ENCODE assay signal across 7 cellular contexts in the genomic region with DNA sequence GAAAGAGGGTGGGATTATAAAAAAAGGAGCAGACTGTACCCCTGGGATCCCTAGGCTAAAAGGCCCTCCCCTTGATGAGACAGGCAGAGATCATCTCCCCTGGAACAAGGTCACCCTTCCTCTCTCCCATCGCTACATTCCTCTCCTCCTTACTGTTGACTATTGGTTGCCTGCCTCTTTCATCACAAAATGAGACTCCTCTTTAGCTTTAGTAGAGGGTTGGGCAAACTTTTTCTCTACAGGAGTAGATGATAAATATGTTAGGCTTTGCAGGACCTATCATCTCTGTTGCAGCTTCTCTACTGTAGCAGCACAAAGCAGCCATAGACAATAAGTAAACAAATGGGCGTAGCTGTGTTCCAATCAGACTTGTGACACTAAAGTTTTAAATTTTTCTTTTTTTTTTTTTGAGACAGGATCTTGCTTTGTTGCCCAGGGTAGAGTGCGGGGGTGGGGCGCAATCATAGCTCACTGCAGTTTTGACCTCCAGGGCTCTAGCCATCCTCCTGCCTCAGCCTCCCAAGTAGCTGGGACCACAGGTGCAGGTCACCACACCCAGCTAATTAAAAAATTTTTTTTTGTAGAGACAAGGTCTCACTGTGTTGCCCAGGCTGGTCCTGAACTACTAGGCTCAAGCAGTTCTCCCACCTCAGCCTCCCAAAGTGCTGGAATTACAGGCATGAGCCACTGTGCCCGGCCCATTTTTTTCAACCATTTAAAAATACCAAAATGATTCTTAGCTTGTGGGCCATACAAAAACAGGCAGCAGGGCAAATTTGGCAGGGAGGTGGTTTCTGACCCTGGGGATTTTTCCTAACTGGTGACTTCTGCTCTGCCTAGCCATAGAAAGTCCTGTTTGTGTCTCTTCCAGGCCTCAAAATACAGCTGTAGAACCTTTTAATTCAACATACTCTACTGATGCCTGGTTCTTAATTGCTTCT. TPM values are rescaled to one million over a fixed set of nuclear protein-coding genes. Genes with fewer than 3 reads are reported as not detected.
DNase-seq lines count a peak whose midpoint lies in the region; ATAC-seq and TF ChIP-seq lines count a peak whose summit lies in the region.

No MANE protein-coding gene starts in this region.

- H3K4me1 Mint-ChIP-seq in activated T-helper 1 cell treated with anti-CD3 and anti-CD28 coated beads, Interleukin-12 subunit alpha, Interleukin-12 subunit beta, Interleukin-2, Interleukin-4 antibody, amounts not matched to agents 30 ng/mL and 10 ng/mL and 1 ng/mL, durations not matched to agents 14 hours and 24 hours and 36 hours (ENCODE audit: low read depth): peaks cover 87% of the 10 kb centered on the region
- peaks cover 44% of the 10 kb centered on the region for H3K4me1 Mint-ChIP-seq in glutamatergic neuron (ENCODE audit: low read depth, unreplicated experiment)

- H3K36me3 Mint-ChIP-seq in activated T-helper 1 cell treated with anti-CD3 and anti-CD28 coated beads, Interleukin-12 subunit alpha, Interleukin-12 subunit beta, Interleukin-2, Interleukin-4 antibody, amounts not matched to agents 30 ng/mL and 10 ng/mL and 1 ng/mL, durations not matched to agents 14 hours and 24 hours and 36 hours (ENCODE audit: low read depth): peaks cover 8% of the 10 kb centered on the region
- H3K36me3 Mint-ChIP-seq in glutamatergic neuron (ENCODE audit: unreplicated experiment): no peaks in the 10 kb centered on the region

- no peaks in the 10 kb centered on the region for H3K27me3 Mint-ChIP-seq in activated T-helper 1 cell treated with anti-CD3 and anti-CD28 coated beads, Interleukin-12 subunit alpha, Interleukin-12 subunit beta, Interleukin-2, Interleukin-4 antibody, amounts not matched to agents 30 ng/mL and 10 ng/mL and 1 ng/mL, durations not matched to agents 14 hours and 24 hours and 36 hours (ENCODE audit: insufficient read depth)
- H3K27me3 Mint-ChIP-seq in glutamatergic neuron (ENCODE audit: unreplicated experiment): peaks cover 22% of the 10 kb centered on the region

- DNase-seq in HT-29 (ENCODE audit: low spot score) (peak; percentile 35), glutamatergic neuron (no peak), NCI-H774 (lab: John Stamatoyannopoulos, UW) (no peak)
- no peak for DNase-seq in activated T-helper 1 cell treated with anti-CD3 and anti-CD28 coated beads, Interleukin-12 subunit alpha, Interleukin-12 subunit beta, Interleukin-2, Interleukin-4 antibody, amounts not matched to agents 30 ng/mL and 10 ng/mL and 1 ng/mL, durations not matched to agents 14 hours and 24 hours and 36 hours (ENCODE audit: low spot score)
- peak; percentile 55 for DNase-seq in stimulated activated CD8-positive, alpha-beta memory T cell treated with anti-CD3 and anti-CD28 coated beads, Interleukin-4, amount 100 ng/mL, for 48 hours

- peak overlapping the region; percentile 98 for H3K27ac Mint-ChIP-seq in activated T-helper 1 cell treated with anti-CD3 and anti-CD28 coated beads, Interleukin-12 subunit alpha, Interleukin-12 subunit beta, Interleukin-2, Interleukin-4 antibody, amounts not matched to agents 30 ng/mL and 10 ng/mL and 1 ng/mL, durations not matched to agents 14 hours and 24 hours and 36 hours
- peak overlapping the region; percentile 72 for H3K27ac Mint-ChIP-seq in glutamatergic neuron (ENCODE audit: unreplicated experiment)

- H3K9me3 Mint-ChIP-seq in activated T-helper 1 cell treated with anti-CD3 and anti-CD28 coated beads, Interleukin-12 subunit alpha, Interleukin-12 subunit beta, Interleukin-2, Interleukin-4 antibody, amounts not matched to agents 30 ng/mL and 10 ng/mL and 1 ng/mL, durations not matched to agents 14 hours and 24 hours and 36 hours: no peaks in the 10 kb centered on the region
- peaks cover 23% of the 10 kb centered on the region for H3K9me3 Mint-ChIP-seq in glutamatergic neuron (ENCODE audit: unreplicated experiment)

- intact Hi-C loops in activated T-helper 1 cell treated with anti-CD3 and anti-CD28 coated beads, Interleukin-12 subunit alpha, Interleukin-12 subunit beta, Interleukin-2, Interleukin-4 antibody, amounts not matched to agents 30 ng/mL and 10 ng/mL and 1 ng/mL, durations not matched to agents 14 hours and 24 hours and 36 hours (cut with micrococcal nuclease): loop anchor here (5.0 to 10.0 kb wide), 3 partner anchors 280 to 593 kb away; a partner anchor contains a TSS

- H3K4me3 Mint-ChIP-seq in activated T-helper 1 cell treated with anti-CD3 and anti-CD28 coated beads, Interleukin-12 subunit alpha, Interleukin-12 subunit beta, Interleukin-2, Interleukin-4 antibody, amounts not matched to agents 30 ng/mL and 10 ng/mL and 1 ng/mL, durations not matched to agents 14 hours and 24 hours and 36 hours: peak overlapping the region; percentile 98
- H3K4me3 Mint-ChIP-seq in glutamatergic neuron (ENCODE audit: unreplicated experiment): peak overlapping the region; percentile 81

- ATAC-seq in HG03521 (IDR thresholded peaks at IDR 0.05; ENCODE audit: unreplicated experiment) (no peak), HG03378 (IDR thresholded peaks at IDR 0.05; ENCODE audit: unreplicated experiment) (no peak)

- no peak for TF ChIP-seq CTCF in glutamatergic neuron (IDR thresholded peaks at IDR 0.05; ENCODE audit: partially characterized antibody, unreplicated experiment)

RNA-seq across cellular contexts. Expression of a gene that starts 15.1 kb away (rescaled TPM):
- 329 and 338 TPM in 2 replicates for total RNA-seq in HT-29 (2014; rRNA removed; shearing (Covaris generic))
- total RNA-seq in activated T-helper 1 cell treated with anti-CD3 and anti-CD28 coated beads, Interleukin-12 subunit alpha, Interleukin-12 subunit beta, Interleukin-2, Interleukin-4 antibody, amounts not matched to agents 30 ng/mL and 10 ng/mL and 1 ng/mL, durations not matched to agents 14 hours and 24 hours and 36 hours: 311 and 317 TPM in 2 replicates
- total RNA-seq in glutamatergic neuron (ENCODE audit: unreplicated experiment): 154 TPM

RNA-seq across cellular contexts. Expression of a gene that starts 15.1 kb away (rescaled TPM):
- not detected in 2 replicates for total RNA-seq in HT-29 (2014; rRNA removed; shearing (Covaris generic))
- 1.2 and 1.3 TPM in 2 replicates for total RNA-seq in activated T-helper 1 cell treated with anti-CD3 and anti-CD28 coated beads, Interleukin-12 subunit alpha, Interleukin-12 subunit beta, Interleukin-2, Interleukin-4 antibody, amounts not matched to agents 30 ng/mL and 10 ng/mL and 1 ng/mL, durations not matched to agents 14 hours and 24 hours and 36 hours
- 0.25 TPM for total RNA-seq in glutamatergic neuron (ENCODE audit: unreplicated experiment)

RNA-seq across cellular contexts. Expression of a gene that starts 48.8 kb away (rescaled TPM):
- not detected in 2 replicates for total RNA-seq in HT-29 (2014; rRNA removed; shearing (Covaris generic))
- total RNA-seq in activated T-helper 1 cell treated with anti-CD3 and anti-CD28 coated beads, Interleukin-12 subunit alpha, Interleukin-12 subunit beta, Interleukin-2, Interleukin-4 antibody, amounts not matched to agents 30 ng/mL and 10 ng/mL and 1 ng/mL, durations not matched to agents 14 hours and 24 hours and 36 hours: not detected in 2 replicates
- not detected for total RNA-seq in glutamatergic neuron (ENCODE audit: unreplicated experiment)

RNA-seq across cellular contexts. Expression of a gene that starts 56.4 kb away (rescaled TPM):
- 3.2 and 7.4 TPM in 2 replicates for total RNA-seq in HT-29 (2014; rRNA removed; shearing (Covaris generic))
- total RNA-seq in activated T-helper 1 cell treated with anti-CD3 and anti-CD28 coated beads, Interleukin-12 subunit alpha, Interleukin-12 subunit beta, Interleukin-2, Interleukin-4 antibody, amounts not matched to agents 30 ng/mL and 10 ng/mL and 1 ng/mL, durations not matched to agents 14 hours and 24 hours and 36 hours: 1.9 and 2.6 TPM in 2 replicates
- 2.8 TPM for total RNA-seq in glutamatergic neuron (ENCODE audit: unreplicated experiment)

Comparison
In these comparisons a context has a peak if more than half of its experiments do, and no peak if none do; other contexts are left out.
1. DNase-seq: peak in HT-29 (single experiment) and stimulated activated CD8-positive, alpha-beta memory T cell treated with anti-CD3 and anti-CD28 coated beads, Interleukin-4, amount 100 ng/mL, for 48 hours (single experiment); none in activated T-helper 1 cell treated with anti-CD3 and anti-CD28 coated beads, Interleukin-12 subunit alpha, Interleukin-12 subunit beta, Interleukin-2, Interleukin-4 antibody, amounts not matched to agents 30 ng/mL and 10 ng/mL and 1 ng/mL, durations not matched to agents 14 hours and 24 hours and 36 hours (single experiment), glutamatergic neuron (single experiment) and NCI-H774 (single experiment).